ENCODE assay signal across 9 cellular contexts in genomic region chr16:69448470-69449193, GRCh38. TPM values are rescaled to one million over a fixed set of nuclear protein-coding genes. Genes with fewer than 3 reads are reported as not detected.
DNase-seq lines count a peak whose midpoint lies in the region; ATAC-seq, FAIRE-seq and TF ChIP-seq lines count a peak whose summit lies in the region.
"Had no signal": no experiment of that assay in that cellular context is flagged by ENCODE, and none has a peak within 500 bp of the region (broad histone marks: within the 10 kb centered on the region; RNA-seq: fewer than 3 reads in every experiment).

No MANE protein-coding gene starts in this region.

- peak overlapping the region in 1 of 2 experiments; percentile 28; a peak in 1 of 4 replicates for H4K8ac ChIP-seq in IMR-90 (ENCODE audit: low read depth in 2 of 2, low read length in 2 of 2)

- TF ChIP-seq EP300 in K562 (IDR thresholded peaks at IDR 0.05; ENCODE audit: low read length), result no peak

- H3K79me1 ChIP-seq in IMR-90 (ENCODE audit: low read depth in 1 of 2, low read length in 2 of 2), result peaks cover 24 to 42% of the 10 kb centered on the region in 2 experiments

- in situ Hi-C loops in IMR-90 (cut with MboI; ENCODE audit: low sequenced_read_pairs) (no loop called here), K562 (cut with MboI) (no loop called here)

- intact Hi-C loops in IMR-90 (cut with micrococcal nuclease), result loop anchor here (5.0 kb wide), 1 partner anchor 119 kb away; the partner anchor contains the start of gene NFAT5
- intact Hi-C loops in K562 (cut with micrococcal nuclease), result no loop called here

- peak overlapping the region; percentile 86 for H2BK5ac ChIP-seq in IMR-90 (ENCODE audit: low read depth, low read length, poor library complexity, severe bottlenecking)

- DNase-seq in AG04449 (ENCODE audit: low read depth, low spot score) (peak; percentile 56), IMR-90 (peak; percentile 67), K562 (ENCODE audit: extremely low read depth in 1 of 4, low spot score in 3 of 4) (no peak), globus pallidus (ENCODE audit: low spot score) (no peak), cerebellar nuclear complex (lab: John Stamatoyannopoulos, UW) (no peak), HK-2 (ENCODE audit: unreplicated experiment) (no peak)
- no peak for DNase-seq in central memory CD4-positive, alpha-beta T cell

- TF ChIP-seq POLR2A in IMR-90 (IDR thresholded peaks at IDR 0.05; ENCODE audit: low read depth, low read length) (no peak), K562 (conservative IDR thresholded peaks at IDR 0.05) (no peak)

- no peak overlapping the region for H4K91ac ChIP-seq in IMR-90 (ENCODE audit: insufficient read depth, low read depth, low read length)

- dilution Hi-C loops in IMR-90 (cut with HindIII; ENCODE audit: low sequenced_read_pairs, unreplicated experiment), result no loop called here

- BruUV-seq in IMR-90 (replicated peaks; lab: Mats Ljungman, UMichigan) (no TSS peak), K562 (replicated peaks; lab: Mats Ljungman, UMichigan) (no TSS peak)

- ATAC-seq in IMR-90 (ENCODE audit: low read depth), result peak; percentile 68
- no peak for ATAC-seq in K562

- 0 out of 2 replicates have a peak overlapping the region, but pooled peaks have one; percentile 41 for H2AK5ac ChIP-seq in IMR-90 (ENCODE audit: low read depth, low read length)

- H3K56ac ChIP-seq in IMR-90 (ENCODE audit: extremely low read depth, insufficient read depth, low read length), result no peak overlapping the region

- no peak overlapping the region for H2BK15ac ChIP-seq in IMR-90 (ENCODE audit: low read depth, low read length)

- no peak overlapping the region; the same call in 1 of the 2 replicates for H4K5ac ChIP-seq in IMR-90 (ENCODE audit: low read depth, low read length)

- CTCF ChIA-PET in AG04449 (lab: Yijun Ruan, JAX), result interaction anchor here (1.4 to 1.6 kb wide), 2 partner anchors 11 to 51 kb away, joined by 4 read pairs; no protein-coding TSS in a partner anchor
- CTCF ChIA-PET in IMR-90 (lab: Yijun Ruan, JAX), result interaction anchor here (2.0 kb wide), 1 partner anchor 15 kb away, joined by 7 read pairs; no protein-coding TSS in a partner anchor
- CTCF ChIA-PET in K562 (lab: Yijun Ruan, JAX; ENCODE audit: low intra/inter-chr PET ratio), result no interaction called here

- TF ChIP-seq CTCF in AG04449 (IDR thresholded peaks at IDR 0.05; ENCODE audit: insufficient read depth, low read length, missing control alignments) (no peak), IMR-90 (conservative IDR thresholded peaks at IDR 0.05; ENCODE audit: low read depth, low read length) (no peak), K562 (IDR thresholded peaks at IDR 0.05 in 2 of 3, conservative IDR thresholded peaks at IDR 0.05 in 1 of 3; ENCODE audit: insufficient read depth in 2 of 3, low read depth in 1 of 3, low read length in 3 of 3) (no peak), liver (IDR thresholded peaks at IDR 0.05; ENCODE audit: low read depth, low read length, missing input control) (no peak)

- H3K36me3 ChIP-seq in IMR-90 (ENCODE audit: control insufficient read depth, insufficient read depth, low read length) (peaks cover 8% of the 10 kb centered on the region), K562 (ENCODE audit: control insufficient read depth, insufficient read depth, low read length) (peaks cover 48% of the 10 kb centered on the region), liver (ENCODE audit: control insufficient read depth in 4 of 4, insufficient read depth in 3 of 4, low read depth in 1 of 4, low read length in 3 of 4) (peaks cover 0 to 2% (median 0%) of the 10 kb centered on the region in 4 donors)

- peaks cover 7% of the 10 kb centered on the region; the same call in 1 of the 2 replicates for H3K9me1 ChIP-seq in IMR-90 (ENCODE audit: insufficient read depth, low read length)
- H3K9me1 ChIP-seq in K562 (ENCODE audit: control insufficient read depth, insufficient read depth, low read length), result no peaks in the 10 kb centered on the region

- peak overlapping the region; percentile 6; the same call in 1 of the 2 replicates for H2BK120ac ChIP-seq in IMR-90 (ENCODE audit: low read depth, low read length)

- H3K79me2 ChIP-seq in K562 (ENCODE audit: control insufficient read depth, insufficient read depth, low read length), result peaks cover 22% of the 10 kb centered on the region

- H2AK9ac ChIP-seq in IMR-90 (replicated peaks; ENCODE audit: low read depth, low read length, poor library complexity), result no peak overlapping the region

- peak; percentile 56 for FAIRE-seq in K562 (lab: Jason Lieb, UNC)

- H3K4me3 ChIP-seq in AG04449 (ENCODE audit: low read depth, low read length), result no peak overlapping the region
- no peak overlapping the region for H3K4me3 ChIP-seq in IMR-90 (ENCODE audit: insufficient read depth, low read depth, low read length)
- H3K4me3 ChIP-seq in K562, result no peak overlapping the region
- H3K4me3 ChIP-seq in liver (ENCODE audit: low read depth in 1 of 3, low read length in 3 of 3), result no peak overlapping the region
- H3K4me3 ChIP-seq: ascending aorta had no signal

- H3K23ac ChIP-seq in IMR-90 (ENCODE audit: low read depth, low read length), result peak overlapping the region; percentile 68

- no peaks in the 10 kb centered on the region for H3K9me3 ChIP-seq in IMR-90 (ENCODE audit: control insufficient read depth, insufficient read depth, low read length)
- no peaks in the 10 kb centered on the region for H3K9me3 ChIP-seq in K562 (replicated peaks; ENCODE audit: control insufficient read depth, insufficient read depth, low read depth, low read length)
- no peaks in the 10 kb centered on the region for H3K9me3 ChIP-seq in liver (ENCODE audit: control insufficient read depth in 4 of 4, low read length in 3 of 4)
- H3K9me3 ChIP-seq: ascending aorta had no signal

- TF ChIP-seq RAD21 in IMR-90 (IDR thresholded peaks at IDR 0.05; ENCODE audit: low read length) (no peak), K562 (CRISPR knock-in tag; conservative IDR thresholded peaks at IDR 0.05 in 1 of 2, IDR thresholded peaks at IDR 0.05 in 1 of 2) (no peak), liver (IDR thresholded peaks at IDR 0.05) (peak; percentile 40 to 50)

- peak overlapping the region; percentile 69 for H3K4me2 ChIP-seq in IMR-90 (ENCODE audit: low read depth, low read length)
- no peak overlapping the region for H3K4me2 ChIP-seq in K562 (ENCODE audit: insufficient read depth, low read length)

- H3K18ac ChIP-seq in IMR-90 (ENCODE audit: low read depth, low read length), result peak overlapping the region; percentile 65; the same call in 1 of the 2 replicates

- H3K4me1 ChIP-seq in IMR-90 (ENCODE audit: control insufficient read depth, insufficient read depth, low read length), result peaks cover 5% of the 10 kb centered on the region
- H3K4me1 ChIP-seq in K562 (replicated peaks in 1 of 2; ENCODE audit: control insufficient read depth in 2 of 2, insufficient read depth in 2 of 2, low read length in 2 of 2), result peaks cover 4 to 9% of the 10 kb centered on the region in 2 experiments; a peak in 3 of 5 replicates
- H3K4me1 ChIP-seq in liver (ENCODE audit: control insufficient read depth in 4 of 4, insufficient read depth in 4 of 4, low read length in 3 of 4), result peaks cover 1 to 38% (median 22%) of the 10 kb centered on the region in 4 donors

- H3K27ac ChIP-seq in IMR-90 (ENCODE audit: insufficient read depth, low read length), result peak overlapping the region; percentile 80; the same call in 1 of the 2 replicates
- H3K27ac ChIP-seq in K562 (ENCODE audit: extremely low read depth, low read depth, low read length), result no peak overlapping the region
- peak overlapping the region in 1 of 2 donors; percentile 53 for H3K27ac ChIP-seq in liver (ENCODE audit: low read depth in 1 of 2, low read length in 2 of 2)
- H3K27ac ChIP-seq: ascending aorta had no signal

- POLR2A ChIA-PET in AG04449 (lab: Yijun Ruan, JAX), result no interaction called here
- POLR2A ChIA-PET in IMR-90 (lab: Charles Lee; ENCODE audit: unreplicated experiment), result no interaction called here
- POLR2A ChIA-PET in K562 (lab: Yijun Ruan, JAX), result interaction anchor here (2.1 kb wide), 1 partner anchor 8 kb away, joined by 8 read pairs; no protein-coding TSS in a partner anchor

- no peak overlapping the region for H3K4ac ChIP-seq in IMR-90 (ENCODE audit: low read depth, low read length)

- H3K27me3 ChIP-seq in IMR-90 (ENCODE audit: control insufficient read depth, insufficient read depth, low read length), result no peaks in the 10 kb centered on the region
- no peaks in the 10 kb centered on the region for H3K27me3 ChIP-seq in K562 (ENCODE audit: control insufficient read depth in 2 of 2, insufficient read depth in 2 of 2, low read length in 2 of 2)
- H3K27me3 ChIP-seq in liver (ENCODE audit: control insufficient read depth in 4 of 4, insufficient read depth in 4 of 4, low read length in 3 of 4), result no peaks in the 10 kb centered on the region
- H3K27me3 ChIP-seq: ascending aorta had no signal

- H3K9ac ChIP-seq in IMR-90 (ENCODE audit: low read depth, low read length) (no peak overlapping the region), K562 (ENCODE audit: insufficient read depth in 1 of 2, low read depth in 2 of 2, low read length in 2 of 2) (no peak overlapping the region), liver (ENCODE audit: low read depth in 1 of 2, low read length in 2 of 2) (no peak overlapping the region)

- peak overlapping the region; percentile 12; the same call in 1 of the 2 replicates for H3K14ac ChIP-seq in IMR-90 (replicated peaks; ENCODE audit: low read depth, low read length)

- WGBS in IMR-90 (ENCODE audit: extremely low coverage in 2 of 2, insufficient read length in 1 of 2), 2 experiments, result no CpG with 5 or more reads among the region's 3 CpGs
- WGBS in K562 (ENCODE audit: insufficient coverage, low coverage, missing lambda C conversion rate), result 75% methylated on average over 3 of the region's 3 CpGs
- WGBS in liver, result 51% methylated on average over 3 of the region's 3 CpGs

- no peaks in the 10 kb centered on the region for H4K20me1 ChIP-seq in IMR-90 (ENCODE audit: insufficient read depth, low read length)
- no peaks in the 10 kb centered on the region for H4K20me1 ChIP-seq in K562 (replicated peaks; ENCODE audit: control insufficient read depth, insufficient read depth, low read length)

- no peak overlapping the region for H2AFZ ChIP-seq in IMR-90 (replicated peaks; ENCODE audit: low read length, poor library complexity)
- H2AFZ ChIP-seq in K562 (ENCODE audit: low read depth, low read length), result no peak overlapping the region

- H2BK20ac ChIP-seq in IMR-90 (ENCODE audit: low read depth, low read length), result 0 out of 2 replicates have a peak overlapping the region, but pooled peaks have one; percentile 9

RNA-seq across cellular contexts. Expression of gene CYB5B, which starts 24.2 kb away (rescaled TPM):
- 102 and 106 TPM in 2 replicates for total RNA-seq in IMR-90 (2012; rRNA removed)
- 76.1 and 100 TPM in 2 replicates for polyA plus RNA-seq in IMR-90 (2012; rRNA removed)
- 10.7 and 23.7 TPM in 2 replicates for polyA plus RNA-seq in IMR-90 (2012; cell fraction: cytosol; rRNA removed)
- polyA plus RNA-seq in IMR-90 (2012; cell fraction: nucleus; rRNA removed; ENCODE audit: low replicate concordance), result 7.0 and 46.0 TPM in 2 replicates
- 46.6 and 100 TPM in 2 replicates for total RNA-seq in K562 (2011; cell fraction: chromatin; rRNA removed; ENCODE audit: low replicate concordance)
- 19.2 and 28.7 TPM in 2 replicates for total RNA-seq in K562 (2011; cell fraction: nucleolus; rRNA removed)
- 61.2 and 107 TPM in 2 replicates for total RNA-seq in K562 (2011; cell fraction: nucleoplasm; rRNA removed)
- total RNA-seq in K562 (2014; rRNA removed), result 29.9 and 69.7 TPM in 2 replicates
- total RNA-seq in K562 (2014; rRNA removed; fragmentation: Illumina TruSeq; extraction: Trizol), result 133 and 137 TPM in 2 replicates
- 98.0 and 101 TPM in 2 replicates for total RNA-seq in K562 (2015; rRNA removed; fragmentation: Illumina TruSeq; extraction: Trizol)
- 103 and 107 TPM in 2 replicates for total RNA-seq in K562 (2021)
- 196 and 274 TPM in 2 replicates for polyA plus RNA-seq in K562 (2011; rRNA removed)
- polyA plus RNA-seq in K562 (2011; cell fraction: cytosol; rRNA removed), result 134 and 189 TPM in 2 replicates
- polyA plus RNA-seq in K562 (2011; cell fraction: nucleus; rRNA removed), result 41.9 and 62.4 TPM in 2 replicates
- 83.3 and 92.2 TPM in 2 replicates for polyA plus RNA-seq in K562 (2012)
- 167 and 198 TPM in 2 replicates for polyA plus RNA-seq in K562 (2014; fragmentation: Illumina TruSeq; extraction: Trizol)
- 100 to 1,000 TPM; 136 to 198 TPM for polyA plus RNA-seq in K562 (2014; fragmentation: Nextera tagmentation; extraction: Ambion mirVana)
- polyA plus RNA-seq in K562 (2014; rRNA removed), result 75.6 and 98.3 TPM in 2 replicates
- polyA minus RNA-seq in K562 (2011; rRNA and poly(A)+ RNA removed), result 158 and 175 TPM in 2 replicates
- polyA minus RNA-seq in K562 (2011; cell fraction: cytosol; rRNA and poly(A)+ RNA removed), result 36.2 and 49.2 TPM in 2 replicates
- 18.0 and 42.0 TPM in 2 replicates for polyA minus RNA-seq in K562 (2011; cell fraction: nucleus; rRNA and poly(A)+ RNA removed)
- 10 to 100 TPM; 50.8 to 86.3 TPM for total RNA-seq in liver
- polyA plus RNA-seq in liver, result 10 to 100 TPM; 38.7 to 40.8 TPM

Comparison
In these comparisons a context has a peak if more than half of its experiments do, and no peak if none do; other contexts are left out.
1. DNase-seq: peak in AG04449 (single experiment) and IMR-90 (single experiment); none in K562 (0 of 4), globus pallidus (single experiment), cerebellar nuclear complex (0 of 2), HK-2 (single experiment) and central memory CD4-positive, alpha-beta T cell (single experiment).